Comparison of ENCODE assay signal across 14 cellular contexts in genomic region chr11:93733474-93733873, GRCh38. TPM values are rescaled to one million over a fixed set of nuclear protein-coding genes. Genes with fewer than 3 reads are reported as not detected.
DNase-seq lines count a peak whose midpoint lies in the region; ATAC-seq and TF ChIP-seq lines count a peak whose summit lies in the region.
"Had no signal": no experiment of that assay in that cellular context is flagged by ENCODE, and none has a peak within 500 bp of the region (broad histone marks: within the 10 kb centered on the region; RNA-seq: fewer than 3 reads in every experiment).

No MANE protein-coding gene starts in this region.

- peaks cover 48% of the 10 kb centered on the region for H3K4me1 Mint-ChIP-seq in activated CD4-positive, alpha-beta T cell treated with anti-CD3 and anti-CD28 coated beads for 36 hours
- H3K4me1 Mint-ChIP-seq in activated T-helper 2 cell treated with anti-CD3 and anti-CD28 coated beads, Interferon-gamma antibody, Interleukin-2, Interleukin-4, amounts not matched to agents 10 μg/mL and 5 μg/mL and 100 μg/mL, durations not matched to agents 14 hours and 24 hours and 36 hours (ENCODE audit: low read depth) = peaks cover 52% of the 10 kb centered on the region
- peaks cover 22 to 61% (median 48%) of the 10 kb centered on the region in 7 donors for H3K4me1 Mint-ChIP-seq in naive thymus-derived CD4-positive, alpha-beta T cell
- H3K4me1 Mint-ChIP-seq in stimulated activated memory B cell treated with anti-CD40 and anti-IgM and Interleukin-4, amounts not matched to agents 10 μg/mL and 1 μg/mL and 100 μg/mL, for 72 hours = peaks cover 40% of the 10 kb centered on the region

- in situ Hi-C loops in IMR-90 (cut with MboI; ENCODE audit: low sequenced_read_pairs) = loop anchor here (10.0 kb wide), 1 partner anchor 401 kb away; no protein-coding TSS in a partner anchor

- peaks cover 79% of the 10 kb centered on the region for H4K20me1 ChIP-seq in IMR-90 (ENCODE audit: insufficient read depth, low read length)

- H3K23ac ChIP-seq in IMR-90 (ENCODE audit: low read depth, low read length) = no peak overlapping the region

- peaks cover 11% of the 10 kb centered on the region for H3K4me1 ChIP-seq in IMR-90 (ENCODE audit: control insufficient read depth, insufficient read depth, low read length)
- peaks cover 16 to 35% of the 10 kb centered on the region in 2 donors for H3K4me1 ChIP-seq in naive thymus-derived CD4-positive, alpha-beta T cell (ENCODE audit: control insufficient read depth in 2 of 2, insufficient read depth in 2 of 2, low read length in 2 of 2)

- TF ChIP-seq POLR2A in IMR-90 (IDR thresholded peaks at IDR 0.05; ENCODE audit: low read depth, low read length) = no peak; the same call in 1 of the 2 replicates

- H2BK20ac ChIP-seq in IMR-90 (ENCODE audit: low read depth, low read length) = no peak overlapping the region

- peaks cover 47% of the 10 kb centered on the region for H3K36me3 ChIP-seq in IMR-90 (ENCODE audit: control insufficient read depth, insufficient read depth, low read length)
- H3K36me3 ChIP-seq in naive thymus-derived CD4-positive, alpha-beta T cell (ENCODE audit: control insufficient read depth in 2 of 3, insufficient read depth in 3 of 3, low read length in 3 of 3) = peaks cover 47 to 76% (median 52%) of the 10 kb centered on the region in 3 experiments

- H3K79me1 ChIP-seq in IMR-90 (ENCODE audit: low read depth in 1 of 2, low read length in 2 of 2) = peaks cover 11 to 33% of the 10 kb centered on the region in 2 experiments; a peak in 2 of 4 replicates

- H2AK9ac ChIP-seq in IMR-90 (replicated peaks; ENCODE audit: low read depth, low read length, poor library complexity) = no peak overlapping the region

- H3K14ac ChIP-seq in IMR-90 (replicated peaks; ENCODE audit: low read depth, low read length) = no peak overlapping the region

- no peak overlapping the region for H3K4me2 ChIP-seq in IMR-90 (ENCODE audit: low read depth, low read length)

- CTCF ChIA-PET in activated CD4-positive, alpha-beta T cell treated with anti-CD3 and anti-CD28 coated beads for 36 hours (lab: Charles Lee) = interaction anchor here (1.6 kb wide), 1 partner anchor 13 kb away, joined by 4 read pairs; no protein-coding TSS in a partner anchor
- CTCF ChIA-PET in IMR-90 (lab: Yijun Ruan, JAX) = no interaction called here
- CTCF ChIA-PET in naive thymus-derived CD4-positive, alpha-beta T cell (lab: Charles Lee) = no interaction called here

- no peak overlapping the region for H3K56ac ChIP-seq in IMR-90 (ENCODE audit: extremely low read depth, insufficient read depth, low read length)

- no peak overlapping the region for H3K4ac ChIP-seq in IMR-90 (ENCODE audit: low read depth, low read length)

- H3K9me1 ChIP-seq in IMR-90 (ENCODE audit: insufficient read depth, low read length) = no peaks in the 10 kb centered on the region; the same call in 1 of the 2 replicates

- H3K27ac ChIP-seq in IMR-90 (ENCODE audit: insufficient read depth, low read length) = peak overlapping the region; percentile 23; the same call in 1 of the 2 replicates
- peak overlapping the region; percentile 31 for H3K27ac ChIP-seq in naive thymus-derived CD4-positive, alpha-beta T cell (ENCODE audit: low read depth, low read length)
- H3K27ac ChIP-seq: lower lobe of right lung had no signal

- no peak overlapping the region for H2BK15ac ChIP-seq in IMR-90 (ENCODE audit: low read depth, low read length)

- H3K36me3 Mint-ChIP-seq in activated CD4-positive, alpha-beta T cell treated with anti-CD3 and anti-CD28 coated beads for 36 hours (ENCODE audit: low read depth) = peaks cover 85% of the 10 kb centered on the region
- peaks cover 95% of the 10 kb centered on the region for H3K36me3 Mint-ChIP-seq in activated T-helper 2 cell treated with anti-CD3 and anti-CD28 coated beads, Interferon-gamma antibody, Interleukin-2, Interleukin-4, amounts not matched to agents 10 μg/mL and 5 μg/mL and 100 μg/mL, durations not matched to agents 14 hours and 24 hours and 36 hours (ENCODE audit: low read depth)
- peaks cover 0 to 73% (median 41%) of the 10 kb centered on the region in 5 donors for H3K36me3 Mint-ChIP-seq in naive thymus-derived CD4-positive, alpha-beta T cell
- peaks cover 57% of the 10 kb centered on the region for H3K36me3 Mint-ChIP-seq in stimulated activated memory B cell treated with anti-CD40 and anti-IgM and Interleukin-4, amounts not matched to agents 10 μg/mL and 1 μg/mL and 100 μg/mL, for 72 hours

- H4K91ac ChIP-seq in IMR-90 (ENCODE audit: insufficient read depth, low read depth, low read length) = no peak overlapping the region

- no peak overlapping the region for H4K8ac ChIP-seq in IMR-90 (ENCODE audit: low read depth in 2 of 2, low read length in 2 of 2)

- no peak overlapping the region for H2AFZ ChIP-seq in IMR-90 (replicated peaks; ENCODE audit: low read length, poor library complexity)

- ATAC-seq in activated CD4-positive, alpha-beta T cell treated with anti-CD3 and anti-CD28 coated beads for 36 hours = no peak
- ATAC-seq in IMR-90 (ENCODE audit: low read depth) = no peak
- no peak for ATAC-seq in naive thymus-derived CD4-positive, alpha-beta T cell
- no peak for ATAC-seq in stimulated activated memory B cell treated with anti-CD40 and anti-IgM and Interleukin-4, amounts not matched to agents 10 μg/mL and 1 μg/mL and 100 μg/mL, for 72 hours
- ATAC-seq: lower lobe of right lung had no signal

- peak overlapping the region; percentile 37 for H3K27ac Mint-ChIP-seq in activated CD4-positive, alpha-beta T cell treated with anti-CD3 and anti-CD28 coated beads for 36 hours
- peak overlapping the region; percentile 62 for H3K27ac Mint-ChIP-seq in activated T-helper 2 cell treated with anti-CD3 and anti-CD28 coated beads, Interferon-gamma antibody, Interleukin-2, Interleukin-4, amounts not matched to agents 10 μg/mL and 5 μg/mL and 100 μg/mL, durations not matched to agents 14 hours and 24 hours and 36 hours
- peak overlapping the region in 6 of 9 donors; percentile 38 to 76 (median 59) for H3K27ac Mint-ChIP-seq in naive thymus-derived CD4-positive, alpha-beta T cell
- no peak overlapping the region for H3K27ac Mint-ChIP-seq in stimulated activated memory B cell treated with anti-CD40 and anti-IgM and Interleukin-4, amounts not matched to agents 10 μg/mL and 1 μg/mL and 100 μg/mL, for 72 hours

- no peak overlapping the region for H2BK120ac ChIP-seq in IMR-90 (ENCODE audit: low read depth, low read length)

- POLR2A ChIA-PET in activated CD4-positive, alpha-beta T cell treated with anti-CD3 and anti-CD28 coated beads for 36 hours (lab: Charles Lee) = no interaction called here
- POLR2A ChIA-PET in IMR-90 (lab: Charles Lee; ENCODE audit: unreplicated experiment) = no interaction called here
- POLR2A ChIA-PET in naive thymus-derived CD4-positive, alpha-beta T cell (lab: Charles Lee) = interaction anchor here (0.6 kb wide), 1 partner anchor 15 kb away, joined by 5 read pairs; no protein-coding TSS in a partner anchor

- no TSS peak for BruUV-seq in IMR-90 (replicated peaks; lab: Mats Ljungman, UMichigan)

- H3K4me3 ChIP-seq in IMR-90 (ENCODE audit: insufficient read depth, low read depth, low read length) = no peak overlapping the region
- H3K4me3 ChIP-seq in naive thymus-derived CD4-positive, alpha-beta T cell (ENCODE audit: low read length) = no peak overlapping the region
- H3K4me3 ChIP-seq: lower lobe of right lung had no signal

- no peaks in the 10 kb centered on the region for H3K9me3 Mint-ChIP-seq in activated CD4-positive, alpha-beta T cell treated with anti-CD3 and anti-CD28 coated beads for 36 hours (ENCODE audit: low read depth)
- no peaks in the 10 kb centered on the region for H3K9me3 Mint-ChIP-seq in activated T-helper 2 cell treated with anti-CD3 and anti-CD28 coated beads, Interferon-gamma antibody, Interleukin-2, Interleukin-4, amounts not matched to agents 10 μg/mL and 5 μg/mL and 100 μg/mL, durations not matched to agents 14 hours and 24 hours and 36 hours
- H3K9me3 Mint-ChIP-seq in naive thymus-derived CD4-positive, alpha-beta T cell = no peaks in the 10 kb centered on the region
- no peaks in the 10 kb centered on the region for H3K9me3 Mint-ChIP-seq in stimulated activated memory B cell treated with anti-CD40 and anti-IgM and Interleukin-4, amounts not matched to agents 10 μg/mL and 1 μg/mL and 100 μg/mL, for 72 hours

- H3K27me3 Mint-ChIP-seq in activated CD4-positive, alpha-beta T cell treated with anti-CD3 and anti-CD28 coated beads for 36 hours = no peaks in the 10 kb centered on the region
- H3K27me3 Mint-ChIP-seq in activated T-helper 2 cell treated with anti-CD3 and anti-CD28 coated beads, Interferon-gamma antibody, Interleukin-2, Interleukin-4, amounts not matched to agents 10 μg/mL and 5 μg/mL and 100 μg/mL, durations not matched to agents 14 hours and 24 hours and 36 hours (ENCODE audit: low read depth) = no peaks in the 10 kb centered on the region
- no peaks in the 10 kb centered on the region for H3K27me3 Mint-ChIP-seq in naive thymus-derived CD4-positive, alpha-beta T cell
- H3K27me3 Mint-ChIP-seq in stimulated activated memory B cell treated with anti-CD40 and anti-IgM and Interleukin-4, amounts not matched to agents 10 μg/mL and 1 μg/mL and 100 μg/mL, for 72 hours = no peaks in the 10 kb centered on the region

- H3K18ac ChIP-seq in IMR-90 (ENCODE audit: low read depth, low read length) = no peak overlapping the region

- no peaks in the 10 kb centered on the region for H3K9me3 ChIP-seq in IMR-90 (ENCODE audit: control insufficient read depth, insufficient read depth, low read length)
- no peaks in the 10 kb centered on the region for H3K9me3 ChIP-seq in naive thymus-derived CD4-positive, alpha-beta T cell (ENCODE audit: control insufficient read depth in 2 of 3, low read length in 3 of 3)
- H3K9me3 ChIP-seq: lower lobe of right lung had no signal

- dilution Hi-C loops in IMR-90 (cut with HindIII; ENCODE audit: low sequenced_read_pairs, unreplicated experiment) = no loop called here

- TF ChIP-seq CTCF in IMR-90 (conservative IDR thresholded peaks at IDR 0.05; ENCODE audit: low read depth, low read length) = no peak

- no peaks in the 10 kb centered on the region for H3K27me3 ChIP-seq in IMR-90 (ENCODE audit: control insufficient read depth, insufficient read depth, low read length)
- no peaks in the 10 kb centered on the region for H3K27me3 ChIP-seq in naive thymus-derived CD4-positive, alpha-beta T cell (ENCODE audit: control insufficient read depth in 2 of 2, insufficient read depth in 2 of 2, low read length in 2 of 2)

- intact Hi-C loops in activated CD4-positive, alpha-beta T cell treated with anti-CD3 and anti-CD28 coated beads for 36 hours (cut with DNase I, micrococcal nuclease) = no loop called here
- intact Hi-C loops in IMR-90 (cut with micrococcal nuclease) = no loop called here
- intact Hi-C loops in activated T-helper 2 cell treated with anti-CD3 and anti-CD28 coated beads, Interferon-gamma antibody, Interleukin-2, Interleukin-4, amounts not matched to agents 10 μg/mL and 5 μg/mL and 100 μg/mL, durations not matched to agents 14 hours and 24 hours and 36 hours (cut with micrococcal nuclease) = no loop called here
- intact Hi-C loops in naive thymus-derived CD4-positive, alpha-beta T cell (cut with micrococcal nuclease) = no loop called here

- no peak overlapping the region for H4K5ac ChIP-seq in IMR-90 (ENCODE audit: low read depth, low read length)

- H3K4me3 Mint-ChIP-seq in activated CD4-positive, alpha-beta T cell treated with anti-CD3 and anti-CD28 coated beads for 36 hours = no peak overlapping the region
- peak overlapping the region; percentile 26 for H3K4me3 Mint-ChIP-seq in activated T-helper 2 cell treated with anti-CD3 and anti-CD28 coated beads, Interferon-gamma antibody, Interleukin-2, Interleukin-4, amounts not matched to agents 10 μg/mL and 5 μg/mL and 100 μg/mL, durations not matched to agents 14 hours and 24 hours and 36 hours (ENCODE audit: low read depth)
- peak overlapping the region in 1 of 10 donors; percentile 23 for H3K4me3 Mint-ChIP-seq in naive thymus-derived CD4-positive, alpha-beta T cell
- no peak overlapping the region for H3K4me3 Mint-ChIP-seq in stimulated activated memory B cell treated with anti-CD40 and anti-IgM and Interleukin-4, amounts not matched to agents 10 μg/mL and 1 μg/mL and 100 μg/mL, for 72 hours

- H3K9ac ChIP-seq in IMR-90 (ENCODE audit: low read depth, low read length) = no peak overlapping the region

- WGBS in IMR-90 (ENCODE audit: extremely low coverage in 2 of 2, insufficient read length in 1 of 2), 2 experiments = 83% methylated on average over 1 of the region's 6 CpGs; no CpG with 5 or more reads in 1 of the 2 experiments

- DNase-seq in activated CD4-positive, alpha-beta T cell treated with anti-CD3 and anti-CD28 coated beads for 36 hours = no peak
- no peak for DNase-seq in activated CD4-positive, alpha-beta T cell treated with anti-CD3 and anti-CD28 coated beads for 4 hours
- DNase-seq in IMR-90 (no peak), NCI-H510A (lab: John Stamatoyannopoulos, UW) (no peak), 8988T (no peak)
- DNase-seq in activated T-helper 2 cell treated with anti-CD3 and anti-CD28 coated beads, Interferon-gamma antibody, Interleukin-2, Interleukin-4, amounts not matched to agents 10 μg/mL and 5 μg/mL and 100 μg/mL, durations not matched to agents 14 hours and 24 hours and 36 hours (ENCODE audit: low spot score) = no peak
- DNase-seq in naive thymus-derived CD4-positive, alpha-beta T cell = no peak
- DNase-seq: activated gamma-delta T cell; EL; hippocampal formation; lower lobe of right lung; NCI-H1436 treated with DMSO at 0.1 percent for 48 hours; stimulated activated CD4-positive, alpha-beta T cell treated with anti-CD3 and anti-CD28 coated beads, Interleukin-2, amount 100 ng/mL, for 24 hours had no signal

- no peak for TF ChIP-seq RAD21 in IMR-90 (IDR thresholded peaks at IDR 0.05; ENCODE audit: low read length)

- H2AK5ac ChIP-seq in IMR-90 (ENCODE audit: low read depth, low read length) = no peak overlapping the region

- peak overlapping the region; percentile 17 for H2BK5ac ChIP-seq in IMR-90 (ENCODE audit: low read depth, low read length, poor library complexity, severe bottlenecking)

RNA-seq across cellular contexts. Expression of gene TAF1D, which starts 7.8 kb away (rescaled TPM):
- total RNA-seq in activated CD4-positive, alpha-beta T cell treated with anti-CD3 and anti-CD28 coated beads for 36 hours = 100 to 1,000 TPM; 326 to 355 TPM
- 56.8 and 147 TPM in 2 replicates for total RNA-seq in IMR-90 (2012; rRNA removed)
- 94.8 and 133 TPM in 2 replicates for polyA plus RNA-seq in IMR-90 (2012; rRNA removed)
- polyA plus RNA-seq in IMR-90 (2012; cell fraction: cytosol; rRNA removed) = 3.9 and 11.3 TPM in 2 replicates
- polyA plus RNA-seq in IMR-90 (2012; cell fraction: nucleus; rRNA removed; ENCODE audit: low replicate concordance) = 30.6 and 222 TPM in 2 replicates
- total RNA-seq in activated T-helper 2 cell treated with anti-CD3 and anti-CD28 coated beads, Interferon-gamma antibody, Interleukin-2, Interleukin-4, amounts not matched to agents 10 μg/mL and 5 μg/mL and 100 μg/mL, durations not matched to agents 14 hours and 24 hours and 36 hours = 344 TPM in 2 replicates
- 100 to 1,000 TPM; 116 to 197 (median 183) TPM for total RNA-seq in naive thymus-derived CD4-positive, alpha-beta T cell
- polyA plus RNA-seq in naive thymus-derived CD4-positive, alpha-beta T cell = 10 to 100 TPM; 21.2 to 28.3 TPM

RNA-seq across cellular contexts. Expression of gene C11orf54, which starts 8.0 kb away (rescaled TPM):
- 10 to 100 TPM; 13.8 to 15.7 TPM for total RNA-seq in activated CD4-positive, alpha-beta T cell treated with anti-CD3 and anti-CD28 coated beads for 36 hours
- 16.0 and 21.4 TPM in 2 replicates for total RNA-seq in IMR-90 (2012; rRNA removed)
- 9.1 and 13.7 TPM in 2 replicates for polyA plus RNA-seq in IMR-90 (2012; rRNA removed)
- polyA plus RNA-seq in IMR-90 (2012; cell fraction: cytosol; rRNA removed) = 1.7 and 3.9 TPM in 2 replicates
- polyA plus RNA-seq in IMR-90 (2012; cell fraction: nucleus; rRNA removed; ENCODE audit: low replicate concordance) = 1.3 and 19.1 TPM in 2 replicates
- total RNA-seq in activated T-helper 2 cell treated with anti-CD3 and anti-CD28 coated beads, Interferon-gamma antibody, Interleukin-2, Interleukin-4, amounts not matched to agents 10 μg/mL and 5 μg/mL and 100 μg/mL, durations not matched to agents 14 hours and 24 hours and 36 hours = 19.3 and 21.2 TPM in 2 replicates
- total RNA-seq in naive thymus-derived CD4-positive, alpha-beta T cell = 10 to 100 TPM; 16.4 to 42.5 (median 27.2) TPM
- polyA plus RNA-seq in naive thymus-derived CD4-positive, alpha-beta T cell = 10 to 100 TPM; 13.6 to 22.2 TPM

RNA-seq across cellular contexts. Expression of gene MED17, which starts 50.6 kb away (rescaled TPM):
- 10 to 100 TPM; 28.6 to 29.9 TPM for total RNA-seq in activated CD4-positive, alpha-beta T cell treated with anti-CD3 and anti-CD28 coated beads for 36 hours
- total RNA-seq in IMR-90 (2012; rRNA removed) = 23.3 and 34.7 TPM in 2 replicates
- polyA plus RNA-seq in IMR-90 (2012; rRNA removed) = 16.8 and 20.0 TPM in 2 replicates
- polyA plus RNA-seq in IMR-90 (2012; cell fraction: cytosol; rRNA removed) = 7.7 and 7.9 TPM in 2 replicates
- 23.9 and 39.7 TPM in 2 replicates for polyA plus RNA-seq in IMR-90 (2012; cell fraction: nucleus; rRNA removed; ENCODE audit: low replicate concordance)
- 48.5 and 50.8 TPM in 2 replicates for total RNA-seq in activated T-helper 2 cell treated with anti-CD3 and anti-CD28 coated beads, Interferon-gamma antibody, Interleukin-2, Interleukin-4, amounts not matched to agents 10 μg/mL and 5 μg/mL and 100 μg/mL, durations not matched to agents 14 hours and 24 hours and 36 hours
- 10 to 100 TPM; 47.7 to 75.9 (median 65.6) TPM for total RNA-seq in naive thymus-derived CD4-positive, alpha-beta T cell
- polyA plus RNA-seq in naive thymus-derived CD4-positive, alpha-beta T cell = 10 to 100 TPM; 17.3 to 32.9 TPM
